13 cellular contexts compared by ENCODE assay signal in the genomic region with DNA sequence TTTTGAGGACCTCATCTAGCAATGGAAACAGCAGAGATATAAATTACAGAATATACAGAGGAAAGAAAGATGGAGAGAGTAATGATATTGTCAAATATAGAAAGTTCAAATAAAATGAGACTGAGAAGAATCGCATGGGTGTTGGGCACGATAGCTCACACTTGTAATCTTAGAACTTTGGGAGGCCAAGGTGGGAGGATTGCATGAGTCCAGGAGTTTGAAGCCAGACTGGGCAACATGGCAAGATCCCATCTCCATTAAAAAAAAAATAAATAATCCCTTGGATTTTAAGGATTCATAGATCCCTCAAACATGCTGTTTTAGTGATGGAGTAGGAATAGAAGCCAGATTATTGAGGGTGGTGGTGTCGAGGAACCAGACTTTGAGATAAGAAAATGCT. TPM values are rescaled to one million over a fixed set of nuclear protein-coding genes. Genes with fewer than 3 reads are reported as not detected.
DNase-seq lines count a peak whose midpoint lies in the region; ATAC-seq and TF ChIP-seq lines count a peak whose summit lies in the region.
"Had no signal": no experiment of that assay in that cellular context is flagged by ENCODE, and none has a peak within 500 bp of the region (broad histone marks: within the 10 kb centered on the region; RNA-seq: fewer than 3 reads in every experiment).

No MANE protein-coding gene starts in this region.

- H3K9me3 ChIP-seq in CD8-positive, alpha-beta T cell (ENCODE audit: low read length) = no peaks in the 10 kb centered on the region
- H3K9me3 ChIP-seq: right atrium auricular region, stomach had no signal

- H3K27ac Mint-ChIP-seq in CD8-positive, alpha-beta T cell = peak overlapping the region; percentile 97
- H3K27ac Mint-ChIP-seq in HFFc6 = peak overlapping the region; percentile 98
- H3K27ac Mint-ChIP-seq in activated naive CD8-positive, alpha-beta T cell treated with anti-CD3 and anti-CD28 coated beads for 36 hours = peak overlapping the region; percentile 98
- peak overlapping the region in 2 of 6 donors; percentile 56 to 89 for H3K27ac Mint-ChIP-seq in naive B cell
- no peak overlapping the region for H3K27ac Mint-ChIP-seq in glutamatergic neuron (ENCODE audit: unreplicated experiment)

- no peak for TF ChIP-seq CTCF in CD8-positive, alpha-beta T cell (IDR thresholded peaks at IDR 0.05)
- no peak for TF ChIP-seq CTCF in HFFc6 (IDR thresholded peaks at IDR 0.05)
- TF ChIP-seq CTCF in glutamatergic neuron (IDR thresholded peaks at IDR 0.05; ENCODE audit: partially characterized antibody, unreplicated experiment) = no peak

- no peak for DNase-seq in CD8-positive, alpha-beta T cell
- DNase-seq in HFFc6 = no peak
- DNase-seq in activated naive CD8-positive, alpha-beta T cell treated with anti-CD3 and anti-CD28 coated beads for 36 hours = no peak
- no peak for DNase-seq in naive B cell
- DNase-seq in glutamatergic neuron = no peak
- no peak for DNase-seq in stimulated activated CD4-positive, alpha-beta T cell treated with anti-CD3 and anti-CD28 coated beads, Interleukin-15, amount 100 ng/mL, for 24 hours
- DNase-seq: activated effector memory CD4-positive, alpha-beta T cell treated with anti-CD3 and anti-CD28 coated beads, Interleukin-2, amount 50 U/mL, for 16 hours; central memory CD4-positive, alpha-beta T cell; NCI-H1436; NCI-H446; stomach had no signal

- H3K27me3 ChIP-seq in CD8-positive, alpha-beta T cell (ENCODE audit: insufficient read depth, low read length) = no peaks in the 10 kb centered on the region
- H3K27me3 ChIP-seq: right atrium auricular region, stomach had no signal

- CTCF ChIA-PET in CD8-positive, alpha-beta T cell (lab: Charles Lee) = no interaction called here

- no peak overlapping the region for H3K4me3 ChIP-seq in CD8-positive, alpha-beta T cell (ENCODE audit: low read depth, low read length)
- H3K4me3 ChIP-seq: right atrium auricular region had no signal

- intact Hi-C loops in CD8-positive, alpha-beta T cell (cut with DNase I, micrococcal nuclease) = loop anchor here (2.0 to 10.0 kb wide), 7 partner anchors 33 to 1995 kb away; a partner anchor contains a TSS

- H3K27me3 Mint-ChIP-seq in CD8-positive, alpha-beta T cell (ENCODE audit: low read depth) = no peaks in the 10 kb centered on the region
- H3K27me3 Mint-ChIP-seq in HFFc6 (ENCODE audit: insufficient read depth) (no peaks in the 10 kb centered on the region), naive B cell (peaks cover 2 to 10% (median 3%) of the 10 kb centered on the region in 3 donors), glutamatergic neuron (ENCODE audit: unreplicated experiment) (no peaks in the 10 kb centered on the region)
- H3K27me3 Mint-ChIP-seq in activated naive CD8-positive, alpha-beta T cell treated with anti-CD3 and anti-CD28 coated beads for 36 hours = no peaks in the 10 kb centered on the region

- H3K4me3 Mint-ChIP-seq in CD8-positive, alpha-beta T cell = peak overlapping the region; percentile 98
- H3K4me3 Mint-ChIP-seq in HFFc6 (peak overlapping the region; percentile 90; the same call in 1 of the 2 replicates), naive B cell (peak overlapping the region in 5 of 8 donors; percentile 90 to 99 (median 98)), glutamatergic neuron (ENCODE audit: unreplicated experiment) (no peak overlapping the region)
- peak overlapping the region; percentile 93 for H3K4me3 Mint-ChIP-seq in activated naive CD8-positive, alpha-beta T cell treated with anti-CD3 and anti-CD28 coated beads for 36 hours

- H3K27ac ChIP-seq in CD8-positive, alpha-beta T cell (ENCODE audit: low read depth, low read length) = no peak overlapping the region
- H3K27ac ChIP-seq: right atrium auricular region had no signal

- peaks cover 33% of the 10 kb centered on the region for H3K36me3 Mint-ChIP-seq in CD8-positive, alpha-beta T cell
- peaks cover 16% of the 10 kb centered on the region for H3K36me3 Mint-ChIP-seq in HFFc6 (ENCODE audit: low read depth)
- H3K36me3 Mint-ChIP-seq in activated naive CD8-positive, alpha-beta T cell treated with anti-CD3 and anti-CD28 coated beads for 36 hours = peaks cover 25% of the 10 kb centered on the region
- peaks cover 8 to 11% of the 10 kb centered on the region in 2 donors for H3K36me3 Mint-ChIP-seq in naive B cell
- H3K36me3 Mint-ChIP-seq in glutamatergic neuron (ENCODE audit: unreplicated experiment) = no peaks in the 10 kb centered on the region

- H3K36me3 ChIP-seq in CD8-positive, alpha-beta T cell (ENCODE audit: insufficient read depth, low read length) = peaks cover 10% of the 10 kb centered on the region
- H3K36me3 ChIP-seq: right atrium auricular region had no signal

- no peaks in the 10 kb centered on the region for H3K9me3 Mint-ChIP-seq in CD8-positive, alpha-beta T cell
- H3K9me3 Mint-ChIP-seq in HFFc6 = no peaks in the 10 kb centered on the region
- peaks cover 2% of the 10 kb centered on the region for H3K9me3 Mint-ChIP-seq in activated naive CD8-positive, alpha-beta T cell treated with anti-CD3 and anti-CD28 coated beads for 36 hours
- H3K9me3 Mint-ChIP-seq in naive B cell = no peaks in the 10 kb centered on the region
- peaks cover 5% of the 10 kb centered on the region for H3K9me3 Mint-ChIP-seq in glutamatergic neuron (ENCODE audit: unreplicated experiment)

- POLR2A ChIA-PET in CD8-positive, alpha-beta T cell (lab: Charles Lee) = interaction anchor here (0.6 kb wide), 1 partner anchor 1061 kb away, joined by 3 read pairs; no protein-coding TSS in a partner anchor

- H3K4me1 ChIP-seq in CD8-positive, alpha-beta T cell (ENCODE audit: insufficient read depth, low read length) = peaks cover 37% of the 10 kb centered on the region

- H3K4me1 Mint-ChIP-seq in CD8-positive, alpha-beta T cell (ENCODE audit: low read depth) = peaks cover 50% of the 10 kb centered on the region
- H3K4me1 Mint-ChIP-seq in HFFc6 (ENCODE audit: low read depth) (peaks cover 44% of the 10 kb centered on the region), naive B cell (peaks cover 25 to 45% (median 40%) of the 10 kb centered on the region in 3 donors), glutamatergic neuron (ENCODE audit: low read depth, unreplicated experiment) (no peaks in the 10 kb centered on the region)
- peaks cover 33% of the 10 kb centered on the region for H3K4me1 Mint-ChIP-seq in activated naive CD8-positive, alpha-beta T cell treated with anti-CD3 and anti-CD28 coated beads for 36 hours

- no peak for ATAC-seq in CD8-positive, alpha-beta T cell
- ATAC-seq in naive B cell (ENCODE audit: low read depth in 2 of 2) (no peak), GM21381 (IDR thresholded peaks at IDR 0.05; ENCODE audit: unreplicated experiment) (no peak)

RNA-seq across cellular contexts. Expression of a gene that starts 1.9 kb away (rescaled TPM):
- 10 to 100 TPM; 46.7 to 51.6 TPM for total RNA-seq in CD8-positive, alpha-beta T cell
- 10 to 100 TPM; 10.1 to 13.3 (median 10.5) TPM for total RNA-seq in HFFc6 (2021; fragmentation: NEBNext Ultra II Directional; extraction: Animal tissue kit (Norgen Biotek cat#: 25700))
- total RNA-seq in activated naive CD8-positive, alpha-beta T cell treated with anti-CD3 and anti-CD28 coated beads for 36 hours = 10 to 100 TPM; 24.3 to 25.6 TPM
- 10 to 100 TPM; 21.8 to 35.5 (median 26.4) TPM for polyA plus RNA-seq in naive B cell (ENCODE audit: low read depth in 6 of 6)
- total RNA-seq in glutamatergic neuron (ENCODE audit: unreplicated experiment) = 17.4 TPM
